27 cellular contexts compared by ENCODE assay signal in genomic region chr4:20532096-20532495, GRCh38.
"Had no signal": no experiment of that assay in that cellular context is flagged by ENCODE, and none has a peak within 500 bp of the region (broad histone marks: within the 10 kb centered on the region; RNA-seq: fewer than 3 reads in every experiment).

No MANE protein-coding gene starts in this region.

- H3K4me2 ChIP-seq: smooth muscle cell had no signal

- H3K36me3 ChIP-seq: uterus had no signal

- H3K4me1 ChIP-seq: esophagus squamous epithelium, gastroesophageal sphincter, heart right ventricle, testis, uterus had no signal

- H3K27me3 ChIP-seq: esophagus squamous epithelium, gastroesophageal sphincter, heart right ventricle, testis, uterus had no signal

- H3K27me3 Mint-ChIP-seq: activated B cell treated with CpG ODN at 0.5 μM for 24 hours; activated naive CD8-positive, alpha-beta T cell treated with anti-CD3 and anti-CD28 coated beads, Interleukin-2, amount 10 ng/mL, durations not matched to agents 7 days and 5 days; naive B cell; stimulated activated naive B cell treated with anti-CD40 and anti-IgM and Interleukin-4, amounts not matched to agents 10 μg/mL and 1 μg/mL and 100 μg/mL, for 72 hours; T-helper 17 cell had no signal

- H3K9me3 ChIP-seq: esophagus squamous epithelium, gastroesophageal sphincter, heart right ventricle, testis, uterus had no signal

- H3K4me3 ChIP-seq: esophagus squamous epithelium, gastroesophageal sphincter, heart right ventricle, smooth muscle cell, testis, uterus had no signal

- H3K4me1 Mint-ChIP-seq: activated B cell treated with CpG ODN at 0.5 μM for 24 hours; activated naive CD8-positive, alpha-beta T cell treated with anti-CD3 and anti-CD28 coated beads, Interleukin-2, amount 10 ng/mL, durations not matched to agents 7 days and 5 days; endodermal cell; naive B cell; stimulated activated naive B cell treated with anti-CD40 and anti-IgM and Interleukin-4, amounts not matched to agents 10 μg/mL and 1 μg/mL and 100 μg/mL, for 72 hours; T-helper 17 cell had no signal

- DNase-seq: activated B cell treated with CpG ODN at 0.5 μM for 24 hours; activated CD4-positive, alpha-beta T cell treated with anti-CD3 and anti-CD28 coated beads for 4 hours; activated CD4-positive, alpha-beta T cell treated with anti-CD3 and anti-CD28 coated beads, Interleukin-2, amount 50 U/mL, for 48 hours; activated CD8-positive, alpha-beta memory T cell treated with anti-CD3 and anti-CD28 coated beads, Interleukin-2, amount 50 U/mL, for 48 hours; activated naive CD4-positive, alpha-beta T cell treated with Interleukin-2 at 50 U/mL for 16 hours; activated naive CD8-positive, alpha-beta T cell treated with anti-CD3 and anti-CD28 coated beads, Interleukin-2, amount 10 ng/mL, durations not matched to agents 7 days and 5 days; activated T-cell treated with anti-CD3 and anti-CD28 coated beads, Interleukin-2, amount 50 U/mL, for 4 hours; amygdala; central memory CD4-positive, alpha-beta T cell; endodermal cell; esophagus squamous epithelium; heart right ventricle; islet precursor cell; left cardiac atrium; naive B cell; nucleus accumbens; stimulated activated CD4-positive, alpha-beta T cell treated with anti-CD3 and anti-CD28 coated beads, Interleukin-15, amount 100 ng/mL, for 24 hours; stimulated activated CD4-positive, alpha-beta T cell treated with anti-CD3 and anti-CD28 coated beads, Interleukin-2, amount 100 ng/mL, for 48 hours; stimulated activated CD8-positive, alpha-beta memory T cell treated with anti-CD3 and anti-CD28 coated beads, Interleukin-4, amount 100 ng/mL, for 48 hours; stimulated activated naive B cell treated with anti-CD40 and anti-IgM and Interleukin-4, amounts not matched to agents 10 μg/mL and 1 μg/mL and 100 μg/mL, for 72 hours; T-helper 17 cell; testis; trophoblast cell; uterus had no signal

- H3K27ac Mint-ChIP-seq: activated B cell treated with CpG ODN at 0.5 μM for 24 hours; activated naive CD8-positive, alpha-beta T cell treated with anti-CD3 and anti-CD28 coated beads, Interleukin-2, amount 10 ng/mL, durations not matched to agents 7 days and 5 days; endodermal cell; naive B cell; stimulated activated naive B cell treated with anti-CD40 and anti-IgM and Interleukin-4, amounts not matched to agents 10 μg/mL and 1 μg/mL and 100 μg/mL, for 72 hours; T-helper 17 cell had no signal

- H3K27ac ChIP-seq: esophagus squamous epithelium, gastroesophageal sphincter, heart right ventricle, testis, uterus had no signal

- H3K9me3 Mint-ChIP-seq: activated B cell treated with CpG ODN at 0.5 μM for 24 hours; activated naive CD8-positive, alpha-beta T cell treated with anti-CD3 and anti-CD28 coated beads, Interleukin-2, amount 10 ng/mL, durations not matched to agents 7 days and 5 days; activated T-cell treated with anti-CD3 and anti-CD28 coated beads, Interleukin-2, amount 50 U/mL, for 4 hours; endodermal cell; naive B cell; stimulated activated naive B cell treated with anti-CD40 and anti-IgM and Interleukin-4, amounts not matched to agents 10 μg/mL and 1 μg/mL and 100 μg/mL, for 72 hours had no signal

- H3K36me3 Mint-ChIP-seq: activated naive CD8-positive, alpha-beta T cell treated with anti-CD3 and anti-CD28 coated beads, Interleukin-2, amount 10 ng/mL, durations not matched to agents 7 days and 5 days; naive B cell; stimulated activated naive B cell treated with anti-CD40 and anti-IgM and Interleukin-4, amounts not matched to agents 10 μg/mL and 1 μg/mL and 100 μg/mL, for 72 hours had no signal

- ATAC-seq: activated T-cell treated with anti-CD3 and anti-CD28 coated beads, Interleukin-2, amount 50 U/mL, for 4 hours; gastroesophageal sphincter; heart right ventricle; left cardiac atrium; sciatic nerve; stimulated activated naive B cell treated with anti-CD40 and anti-IgM and Interleukin-4, amounts not matched to agents 10 μg/mL and 1 μg/mL and 100 μg/mL, for 72 hours; T-helper 17 cell had no signal

- H3K4me3 Mint-ChIP-seq: activated B cell treated with CpG ODN at 0.5 μM for 24 hours; activated naive CD8-positive, alpha-beta T cell treated with anti-CD3 and anti-CD28 coated beads, Interleukin-2, amount 10 ng/mL, durations not matched to agents 7 days and 5 days; activated T-cell treated with anti-CD3 and anti-CD28 coated beads, Interleukin-2, amount 50 U/mL, for 4 hours; endodermal cell; naive B cell; stimulated activated naive B cell treated with anti-CD40 and anti-IgM and Interleukin-4, amounts not matched to agents 10 μg/mL and 1 μg/mL and 100 μg/mL, for 72 hours; T-helper 17 cell had no signal
